ENCODE assay signal across 8 cellular contexts in the genomic region with DNA sequence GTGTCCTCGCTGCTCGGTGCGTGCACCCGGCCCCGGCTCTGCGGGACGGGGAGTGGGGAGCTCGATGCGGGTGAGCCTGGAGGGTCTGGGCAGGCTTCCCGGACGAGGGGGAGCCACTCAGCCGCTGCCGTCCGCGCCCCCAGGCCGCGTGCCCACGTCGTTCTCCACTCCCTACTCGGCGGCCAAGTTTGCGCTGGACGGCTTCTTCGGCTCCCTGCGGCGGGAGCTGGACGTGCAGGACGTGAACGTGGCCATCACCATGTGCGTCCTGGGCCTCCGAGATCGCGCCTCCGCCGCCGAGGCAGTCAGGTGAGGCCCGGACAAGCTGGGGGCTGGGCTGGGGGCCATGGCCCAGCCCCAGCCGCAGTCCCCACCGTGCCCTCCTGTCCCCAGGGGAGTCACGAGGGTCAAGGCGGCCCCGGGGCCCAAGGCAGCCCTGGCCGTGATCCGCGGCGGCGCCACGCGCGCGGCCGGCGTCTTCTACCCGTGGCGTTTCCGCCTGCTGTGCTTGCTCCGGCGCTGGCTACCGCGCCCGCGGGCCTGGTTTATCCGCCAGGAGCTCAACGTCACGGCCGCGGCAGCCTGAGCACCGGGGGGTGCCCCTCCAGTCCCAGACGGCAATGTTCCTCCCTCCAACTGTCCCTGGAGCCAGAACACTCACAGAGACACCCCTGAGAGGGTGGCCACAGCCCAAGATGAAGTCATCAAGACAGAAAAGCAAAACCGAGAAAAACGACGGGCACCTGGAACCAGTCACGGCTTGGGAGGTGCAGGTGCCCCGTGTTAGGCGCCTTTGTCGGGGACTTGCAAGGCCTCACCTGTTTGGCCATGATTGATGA. TPM values are rescaled to one million over a fixed set of nuclear protein-coding genes. Genes with fewer than 3 reads are reported as not detected.
DNase-seq lines count a peak whose midpoint lies in the region; ATAC-seq and TF ChIP-seq lines count a peak whose summit lies in the region.

No MANE protein-coding gene starts in this region.

- no peak overlapping the region for H3K4me3 ChIP-seq in CD4-positive, CD25-positive, alpha-beta regulatory T cell (ENCODE audit: low read depth, low read length)
- H3K4me3 ChIP-seq in PC-9: no peak overlapping the region; the same call in 1 of the 2 replicates
- no peak overlapping the region for H3K4me3 ChIP-seq in endodermal cell (ENCODE audit: low read length)
- H3K4me3 ChIP-seq in neutrophil (ENCODE audit: low read depth in 1 of 2, low read length in 1 of 2): peak overlapping the region; percentile 68 to 91

- peak overlapping the region; percentile 5; the same call in 1 of the 2 replicates for H3K4me2 ChIP-seq in PC-9

- H3F3A ChIP-seq in PC-9 (ENCODE audit: insufficient read depth, low read depth): peaks cover 16% of the 10 kb centered on the region

- intact Hi-C loops in PC-9 (cut with micrococcal nuclease; ENCODE audit: unreplicated experiment): no loop called here

- peaks cover 3% of the 10 kb centered on the region for H3K36me3 Mint-ChIP-seq in CD4-positive, CD25-positive, alpha-beta regulatory T cell
- peaks cover 17% of the 10 kb centered on the region for H3K36me3 Mint-ChIP-seq in endodermal cell (ENCODE audit: low read depth)

- H2AFZ ChIP-seq in PC-9: no peak overlapping the region

- ATAC-seq in CD4-positive, CD25-positive, alpha-beta regulatory T cell (ENCODE audit: low read depth in 2 of 2): no peak

- no peaks in the 10 kb centered on the region for H3K27me3 ChIP-seq in CD4-positive, CD25-positive, alpha-beta regulatory T cell (ENCODE audit: control insufficient read depth, insufficient read depth, low read length)
- H3K27me3 ChIP-seq in PC-9 (ENCODE audit: insufficient read depth, low read depth): no peaks in the 10 kb centered on the region
- no peaks in the 10 kb centered on the region for H3K27me3 ChIP-seq in endodermal cell (ENCODE audit: control insufficient read depth, insufficient read depth, low read length, poor library complexity, severe bottlenecking)
- H3K27me3 ChIP-seq in neutrophil: no peaks in the 10 kb centered on the region

- WGBS in endodermal cell (ENCODE audit: insufficient coverage in 1 of 2, insufficient read length in 1 of 2), 2 experiments: 74 to 96% methylated on average over 26 to 76 of the region's 76 CpGs

- BruUV-seq in PC-9 (replicated peaks; lab: Mats Ljungman, UMichigan): no TSS peak

- POLR2A ChIA-PET in PC-9 (lab: Charles Lee; ENCODE audit: unreplicated experiment): interaction anchor here (0.6 to 0.7 kb wide), 3 partner anchors 23 to 686 kb away, joined by 3 to 19 read pairs (median 10); no protein-coding TSS in a partner anchor

- DNase-seq in CD4-positive, CD25-positive, alpha-beta regulatory T cell: no peak
- no peak for DNase-seq in PC-9
- peak; percentile 48 for DNase-seq in endodermal cell
- DNase-seq in NCI-H1436 (lab: John Stamatoyannopoulos, UW): no peak
- DNase-seq in LoVo (ENCODE audit: low spot score): no peak
- no peak for DNase-seq in T-helper 9 cell
- no peak for DNase-seq in medulla oblongata (ENCODE audit: extremely low spot score)

- no peak overlapping the region for H3K9ac ChIP-seq in endodermal cell (ENCODE audit: extremely low read depth, low read length, poor library complexity, severe bottlenecking)

- H3K36me3 ChIP-seq in CD4-positive, CD25-positive, alpha-beta regulatory T cell (ENCODE audit: control insufficient read depth, insufficient read depth, low read length): peaks cover 7% of the 10 kb centered on the region
- 0 out of 2 replicates have a peak, but pooled peaks cover 9% of the 10 kb centered on the region for H3K36me3 ChIP-seq in PC-9 (ENCODE audit: low read depth)
- H3K36me3 ChIP-seq in endodermal cell (ENCODE audit: control insufficient read depth, insufficient read depth, low read length): peaks cover 10% of the 10 kb centered on the region
- peaks cover 9% of the 10 kb centered on the region for H3K36me3 ChIP-seq in neutrophil

- no peaks in the 10 kb centered on the region for H3K9me3 ChIP-seq in CD4-positive, CD25-positive, alpha-beta regulatory T cell (ENCODE audit: control insufficient read depth in 2 of 2, low read length in 2 of 2)
- H3K9me3 ChIP-seq in PC-9 (ENCODE audit: insufficient read depth, low read depth) (no peaks in the 10 kb centered on the region), endodermal cell (ENCODE audit: control insufficient read depth, low read length) (no peaks in the 10 kb centered on the region), neutrophil (no peaks in the 10 kb centered on the region)

- H3K27ac ChIP-seq in CD4-positive, CD25-positive, alpha-beta regulatory T cell (ENCODE audit: insufficient read depth, low read length, poor library complexity, severe bottlenecking): peak overlapping the region; percentile 81
- H3K27ac ChIP-seq in PC-9 (no peak overlapping the region), endodermal cell (ENCODE audit: low read depth, low read length) (no peak overlapping the region), neutrophil (peak overlapping the region; percentile 88)

- CTCF ChIA-PET in PC-9 (lab: Charles Lee): interaction anchor here (0.6 to 1.4 kb wide), 7 partner anchors 65 to 635 kb away, joined by 3 to 14 read pairs (median 5); a partner anchor contains a TSS

- peaks cover 0 to 2% (median 0%) of the 10 kb centered on the region in 7 donors for H3K9me3 Mint-ChIP-seq in CD4-positive, CD25-positive, alpha-beta regulatory T cell
- H3K9me3 Mint-ChIP-seq in endodermal cell: peaks cover 5% of the 10 kb centered on the region

- no peaks in the 10 kb centered on the region for H3K9me2 ChIP-seq in PC-9 (ENCODE audit: insufficient read depth)

- TF ChIP-seq CTCF in PC-9 (conservative IDR thresholded peaks at IDR 0.05) (no peak; the same call in 1 of the 2 replicates), endodermal cell (conservative IDR thresholded peaks at IDR 0.05) (peak; percentile 11), neutrophil (IDR thresholded peaks at IDR 0.05) (peak; percentile 1)

- H3K4me3 Mint-ChIP-seq in CD4-positive, CD25-positive, alpha-beta regulatory T cell: peak overlapping the region in 3 of 4 donors; percentile 86 to 90 (median 90)
- peak overlapping the region; percentile 55 for H3K4me3 Mint-ChIP-seq in endodermal cell

- H3K79me2 ChIP-seq in PC-9 (ENCODE audit: low read depth): peaks cover 25% of the 10 kb centered on the region

- H3K27me3 Mint-ChIP-seq in CD4-positive, CD25-positive, alpha-beta regulatory T cell: peaks cover 14% of the 10 kb centered on the region
- peaks cover 5% of the 10 kb centered on the region for H3K27me3 Mint-ChIP-seq in endodermal cell (ENCODE audit: insufficient read depth)

- H3K4me1 ChIP-seq in CD4-positive, CD25-positive, alpha-beta regulatory T cell (ENCODE audit: control insufficient read depth, insufficient read depth, low read length, poor library complexity, severe bottlenecking): peaks cover 36% of the 10 kb centered on the region
- H3K4me1 ChIP-seq in PC-9 (replicated peaks; ENCODE audit: insufficient read depth) (no peaks in the 10 kb centered on the region), endodermal cell (ENCODE audit: control insufficient read depth, insufficient read depth, low read length) (no peaks in the 10 kb centered on the region), neutrophil (ENCODE audit: control insufficient read depth in 1 of 2, insufficient read depth in 1 of 2, low read depth in 1 of 2, low read length in 1 of 2) (peaks cover 35 to 49% of the 10 kb centered on the region in 2 experiments)

- H3K27ac Mint-ChIP-seq in CD4-positive, CD25-positive, alpha-beta regulatory T cell: peak overlapping the region in 1 of 3 donors; percentile 76
- H3K27ac Mint-ChIP-seq in endodermal cell: no peak overlapping the region

- H4K20me1 ChIP-seq in PC-9 (ENCODE audit: insufficient read depth): peaks cover 12% of the 10 kb centered on the region

- H3K4me1 Mint-ChIP-seq in CD4-positive, CD25-positive, alpha-beta regulatory T cell: peaks cover 0 to 52% (median 15%) of the 10 kb centered on the region in 4 donors
- H3K4me1 Mint-ChIP-seq in endodermal cell: peaks cover 2% of the 10 kb centered on the region

RNA-seq across cellular contexts. Expression of a gene that starts 2.5 kb away (rescaled TPM):
- 984 TPM for total RNA-seq in CD4-positive, CD25-positive, alpha-beta regulatory T cell
- 1,000 to 10,000 TPM; 1,952 to 2,703 (median 2,229) TPM for polyA plus RNA-seq in CD4-positive, CD25-positive, alpha-beta regulatory T cell
- total RNA-seq in PC-9 (2021): 772 and 787 TPM in 2 replicates
- total RNA-seq in endodermal cell: 1,000 to 10,000 TPM; 1,005 to 1,008 TPM
- 886 TPM for polyA plus RNA-seq in endodermal cell (2013, experiment 1 of 2)
- polyA plus RNA-seq in endodermal cell (2013, experiment 2 of 2): 903 TPM

RNA-seq across cellular contexts. Expression of a gene that starts 6.8 kb away (rescaled TPM):
- total RNA-seq in CD4-positive, CD25-positive, alpha-beta regulatory T cell: 2.4 TPM
- polyA plus RNA-seq in CD4-positive, CD25-positive, alpha-beta regulatory T cell: 1 to 10 TPM; 1.8 to 3.0 (median 2.3) TPM
- total RNA-seq in PC-9 (2021) (7.5 and 11.9 TPM in 2 replicates), endodermal cell (10 to 100 TPM in 1 of 2 donors, 1 to 10 TPM in 1; 7.7 to 12.7 TPM)
- polyA plus RNA-seq in endodermal cell (2013, experiment 1 of 2): 31.0 TPM
- 29.1 TPM for polyA plus RNA-seq in endodermal cell (2013, experiment 2 of 2)

RNA-seq across cellular contexts. Expression of a gene that starts 7.3 kb away (rescaled TPM):
- total RNA-seq in CD4-positive, CD25-positive, alpha-beta regulatory T cell: 21.2 TPM
- 100 to 1,000 TPM in 2 of 4 donors, 10 to 100 TPM in 2; 90.6 to 110 (median 100) TPM for polyA plus RNA-seq in CD4-positive, CD25-positive, alpha-beta regulatory T cell
- 31.1 and 34.7 TPM in 2 replicates for total RNA-seq in PC-9 (2021)
- total RNA-seq in endodermal cell: 10 to 100 TPM; 26.3 to 35.0 TPM
- polyA plus RNA-seq in endodermal cell (2013, experiment 1 of 2): 24.6 TPM
- polyA plus RNA-seq in endodermal cell (2013, experiment 2 of 2): 24.6 TPM

RNA-seq across cellular contexts. Expression of a gene that starts 32.4 kb away (rescaled TPM):
- total RNA-seq in CD4-positive, CD25-positive, alpha-beta regulatory T cell: 67.6 TPM
- polyA plus RNA-seq in CD4-positive, CD25-positive, alpha-beta regulatory T cell: 10 to 100 TPM; 16.4 to 22.8 (median 20.3) TPM
- total RNA-seq in PC-9 (2021): 78.2 and 140 TPM in 2 replicates
- 100 to 1,000 TPM in 1 of 2 donors, 10 to 100 TPM in 1; 97.1 to 109 TPM for total RNA-seq in endodermal cell
- polyA plus RNA-seq in endodermal cell (2013, experiment 1 of 2): 58.3 TPM
- polyA plus RNA-seq in endodermal cell (2013, experiment 2 of 2): 57.5 TPM

RNA-seq across cellular contexts. Expression of a gene that starts 32.9 kb away (rescaled TPM):
- total RNA-seq in CD4-positive, CD25-positive, alpha-beta regulatory T cell: not detected
- under 1 TPM in 1 of 4 donors, not detected in 3; 0.17 TPM for polyA plus RNA-seq in CD4-positive, CD25-positive, alpha-beta regulatory T cell
- total RNA-seq in PC-9 (2021) (not detected in 2 replicates), endodermal cell (not detected)
- not detected for polyA plus RNA-seq in endodermal cell (2013, experiment 1 of 2)
- polyA plus RNA-seq in endodermal cell (2013, experiment 2 of 2): not detected

Comparison
In these comparisons a context has a peak if more than half of its experiments do, and no peak if none do; other contexts are left out.
1. H3K27ac ChIP-seq: peak in CD4-positive, CD25-positive, alpha-beta regulatory T cell (single experiment) and neutrophil (single experiment); none in PC-9 (single experiment) and endodermal cell (single experiment).
2. H3K4me3 ChIP-seq: peak in neutrophil (2 of 2); none in CD4-positive, CD25-positive, alpha-beta regulatory T cell (single experiment), PC-9 (single experiment) and endodermal cell (single experiment).